4 cellular contexts compared by ENCODE assay signal in the genomic region with DNA sequence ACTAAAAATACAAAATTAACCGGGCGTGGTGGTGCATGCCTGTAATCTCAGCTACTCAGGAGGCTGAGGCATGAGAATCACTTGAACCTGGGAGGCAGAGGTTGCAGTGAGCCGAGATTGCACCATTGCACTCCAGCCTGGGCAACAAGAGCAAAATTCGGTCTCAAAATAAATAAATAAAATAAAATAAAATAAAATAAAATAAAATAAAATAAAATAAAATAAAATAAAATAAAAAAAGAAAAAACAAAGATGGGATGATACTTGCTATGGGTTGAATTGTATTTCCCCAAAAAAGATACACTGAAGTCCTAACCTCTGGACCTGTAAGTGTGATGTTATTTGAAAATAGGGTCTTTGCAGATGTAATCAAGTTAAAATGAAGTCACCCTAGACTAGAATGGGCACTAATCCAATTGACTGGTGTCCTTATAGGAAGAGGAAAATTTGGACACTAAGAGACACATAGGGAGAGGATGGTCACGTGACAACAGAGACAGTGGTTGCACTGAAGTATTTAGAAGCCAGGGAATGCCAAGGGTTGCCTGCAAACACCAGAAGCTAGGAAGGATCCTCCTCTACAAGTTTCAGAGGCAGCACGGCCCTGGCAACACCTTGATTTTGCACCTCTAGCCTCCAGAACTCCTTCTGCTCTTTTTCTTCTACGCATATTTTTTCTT. TPM values are rescaled to one million over a fixed set of nuclear protein-coding genes. Genes with fewer than 3 reads are reported as not detected.
"Had no signal": no experiment of that assay in that cellular context is flagged by ENCODE, and none has a peak within 500 bp of the region (broad histone marks: within the 10 kb centered on the region; RNA-seq: fewer than 3 reads in every experiment).

No MANE protein-coding gene starts in this region.

RNA-seq across cellular contexts. Expression of gene PLEK2, which starts 3.7 kb away (rescaled TPM):
- total RNA-seq: mesothelial cell of epicardium, natural killer cell, osteocyte, temporal lobe had no signal
